In the genomic region with DNA sequence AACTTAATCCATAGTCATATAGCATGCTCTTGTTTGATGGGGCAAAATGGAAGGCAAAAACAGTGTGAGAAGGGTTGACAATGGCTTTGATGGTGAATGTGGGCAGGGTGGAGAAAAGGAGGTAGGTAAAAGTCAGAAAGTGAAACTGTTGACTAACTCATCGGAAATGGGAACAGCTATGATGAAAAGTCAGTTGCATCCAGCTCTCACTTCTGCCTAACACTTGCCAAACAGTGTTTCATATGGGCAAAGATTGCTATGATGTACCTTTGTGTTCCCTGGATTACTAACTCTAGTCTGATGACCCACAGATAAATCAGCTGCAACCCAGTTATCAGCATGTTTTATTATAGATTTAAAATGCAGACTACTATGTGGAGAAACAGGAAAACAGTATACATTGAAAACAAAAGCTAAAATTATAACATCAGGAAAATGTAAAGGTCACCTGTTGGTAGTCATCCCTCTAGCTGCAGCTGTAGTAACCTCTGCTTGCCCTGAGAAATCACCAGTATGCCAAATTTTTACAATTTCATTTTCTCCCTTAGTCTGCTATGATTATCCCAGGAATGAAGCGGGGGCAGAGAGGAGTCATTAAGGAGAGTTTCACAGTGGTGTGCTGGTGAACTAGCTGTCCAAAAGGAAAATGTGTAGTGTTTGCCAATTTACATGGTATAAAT, we compare ENCODE assay signal across 16 cellular contexts. TPM values are rescaled to one million over a fixed set of nuclear protein-coding genes. Genes with fewer than 3 reads are reported as not detected.
DNase-seq lines count a peak whose midpoint lies in the region; ATAC-seq lines count a peak whose summit lies in the region.
"Had no signal": no experiment of that assay in that cellular context is flagged by ENCODE, and none has a peak within 500 bp of the region (broad histone marks: within the 10 kb centered on the region; RNA-seq: fewer than 3 reads in every experiment).

No MANE protein-coding gene starts in this region.

- ATAC-seq in HG03442 (IDR thresholded peaks at IDR 0.05; ENCODE audit: unreplicated experiment) (no peak), GM18520 (IDR thresholded peaks at IDR 0.05; ENCODE audit: unreplicated experiment) (no peak)
- ATAC-seq: left lung, sciatic nerve had no signal

- H3K27ac Mint-ChIP-seq in activated naive CD8-positive, alpha-beta T cell treated with anti-CD3 and anti-CD28 coated beads for 36 hours: no peak overlapping the region
- H3K27ac Mint-ChIP-seq: T-helper 1 cell treated with Interleukin-12 subunit alpha and Interleukin-12 subunit beta and Interleukin-4 antibody, amounts not matched to agents 30 μg/mL and 1 μg/mL, for 36 hours had no signal

- peak; percentile 16 for DNase-seq in stimulated activated CD4-positive, alpha-beta T cell treated with anti-CD3 and anti-CD28 coated beads, Interleukin-4, amount 100 ng/mL, for 24 hours
- no peak for DNase-seq in stimulated activated CD4-positive, alpha-beta T cell treated with anti-CD3 and anti-CD28 coated beads, Interleukin-4, amount 100 ng/mL, for 4 hours
- DNase-seq in NOMO-1 treated with DMSO at 0.1 percent for 48 hours (lab: John Stamatoyannopoulos, UW; ENCODE audit: unreplicated experiment): peak; percentile 87
- peak; percentile 2 for DNase-seq in activated naive CD8-positive, alpha-beta T cell treated with anti-CD3 and anti-CD28 coated beads for 36 hours
- DNase-seq in NCI-H2227 treated with DMSO at 0.1 percent for 48 hours (lab: John Stamatoyannopoulos, UW): no peak
- DNase-seq: activated CD4-positive, CD25-positive, alpha-beta regulatory T cell treated with anti-CD3 and anti-CD28 coated beads, Interleukin-2, amount 50 U/mL, for 72 hours; activated effector memory CD4-positive, alpha-beta T cell treated with Interleukin-2 at 50 U/mL for 16 hours; foreskin melanocyte; left lung; NCI-H2081 treated with DMSO at 0.1 percent for 48 hours; NCI-H526 treated with DMSO at 0.1 percent for 48 hours; transverse colon had no signal

- H3K27me3 Mint-ChIP-seq in activated naive CD8-positive, alpha-beta T cell treated with anti-CD3 and anti-CD28 coated beads for 36 hours: no peaks in the 10 kb centered on the region

- no peak overlapping the region for H3K4me3 Mint-ChIP-seq in activated naive CD8-positive, alpha-beta T cell treated with anti-CD3 and anti-CD28 coated beads for 36 hours
- H3K4me3 Mint-ChIP-seq: T-helper 1 cell treated with Interleukin-12 subunit alpha and Interleukin-12 subunit beta and Interleukin-4 antibody, amounts not matched to agents 30 μg/mL and 1 μg/mL, for 36 hours had no signal

- peaks cover 11% of the 10 kb centered on the region for H3K4me1 Mint-ChIP-seq in activated naive CD8-positive, alpha-beta T cell treated with anti-CD3 and anti-CD28 coated beads for 36 hours

- H3K36me3 Mint-ChIP-seq in activated naive CD8-positive, alpha-beta T cell treated with anti-CD3 and anti-CD28 coated beads for 36 hours: no peaks in the 10 kb centered on the region

- H3K9me3 Mint-ChIP-seq in activated naive CD8-positive, alpha-beta T cell treated with anti-CD3 and anti-CD28 coated beads for 36 hours: peaks cover 1% of the 10 kb centered on the region
- H3K9me3 Mint-ChIP-seq: T-helper 1 cell treated with Interleukin-12 subunit alpha and Interleukin-12 subunit beta and Interleukin-4 antibody, amounts not matched to agents 30 μg/mL and 1 μg/mL, for 36 hours had no signal

RNA-seq across cellular contexts. Expression of a gene that starts 11.7 kb away (rescaled TPM):
- not detected for total RNA-seq in activated naive CD8-positive, alpha-beta T cell treated with anti-CD3 and anti-CD28 coated beads for 36 hours
- total RNA-seq: transverse colon had no signal

Comparison
In these comparisons a context has a peak if more than half of its experiments do, and no peak if none do; other contexts are left out.
1. DNase-seq: peak in stimulated activated CD4-positive, alpha-beta T cell treated with anti-CD3 and anti-CD28 coated beads, Interleukin-4, amount 100 ng/mL, for 24 hours (single experiment), NOMO-1 treated with DMSO at 0.1 percent for 48 hours (single experiment) and activated naive CD8-positive, alpha-beta T cell treated with anti-CD3 and anti-CD28 coated beads for 36 hours (single experiment); none in stimulated activated CD4-positive, alpha-beta T cell treated with anti-CD3 and anti-CD28 coated beads, Interleukin-4, amount 100 ng/mL, for 4 hours (0 of 2) and NCI-H2227 treated with DMSO at 0.1 percent for 48 hours (single experiment).